In the genomic region with DNA sequence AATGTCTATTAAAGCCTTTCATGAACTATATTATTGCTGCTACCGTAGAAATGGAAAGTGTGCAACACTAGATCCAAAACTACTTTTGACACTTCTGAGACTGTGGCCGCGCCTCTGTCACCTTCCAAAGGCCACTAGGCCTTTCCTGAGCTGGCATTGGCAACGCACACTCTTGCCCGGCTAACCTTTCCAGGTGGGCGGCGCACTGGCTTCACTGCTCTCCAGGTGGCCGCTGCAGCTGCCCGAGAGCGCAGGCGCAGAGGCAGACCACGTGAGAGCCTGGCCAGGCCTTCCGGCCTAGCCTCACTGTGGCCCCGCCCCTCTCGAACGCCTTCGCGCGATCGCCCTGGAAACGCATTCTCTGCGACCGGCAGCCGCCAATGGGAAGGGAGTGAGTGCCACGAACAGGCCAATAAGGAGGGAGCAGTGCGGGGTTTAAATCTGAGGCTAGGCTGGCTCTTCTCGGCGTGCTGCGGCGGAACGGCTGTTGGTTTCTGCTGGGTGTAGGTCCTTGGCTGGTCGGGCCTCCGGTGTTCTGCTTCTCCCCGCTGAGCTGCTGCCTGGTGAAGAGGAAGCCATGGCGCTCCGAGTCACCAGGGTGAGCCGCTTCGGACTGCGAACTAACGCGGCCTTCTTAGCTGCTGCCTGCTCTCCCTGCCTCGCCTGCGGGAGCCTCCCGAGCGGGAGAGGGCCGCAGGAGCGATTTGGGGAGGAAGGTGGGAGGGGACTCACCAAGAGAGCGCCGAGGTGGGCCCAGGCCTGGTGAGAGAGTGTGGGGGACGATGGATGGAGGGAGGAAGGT, we compare ENCODE assay signal across 8 cellular contexts. TPM values are rescaled to one million over a fixed set of nuclear protein-coding genes. Genes with fewer than 3 reads are reported as not detected.
A peak's percentile ranks its signal among the peaks of the same experiment; 100 is the strongest.
DNase-seq lines count a peak whose midpoint lies in the region; ATAC-seq and TF ChIP-seq lines count a peak whose summit lies in the region.

Gene CCNB1, plus strand, starts transcription at position 465 of the 802 bp plus-strand sequence. Its CDS starts 113 bp downstream, at position 578.

- H3K27ac Mint-ChIP-seq in CD14-positive monocyte, result peak within 1 kb of the TSS; percentile 77 to 90 (median 81)
- H3K27ac Mint-ChIP-seq in activated CD4-positive, alpha-beta T cell treated with anti-CD3 and anti-CD28 coated beads, Interleukin-2, amount 10 ng/mL, durations not matched to agents 7 days and 5 days, result peak within 1 kb of the TSS; percentile 92

- H3K27me3 Mint-ChIP-seq in CD14-positive monocyte (ENCODE audit: low read depth in 3 of 3), result peaks cover 0 to 4% (median 2%) of the 10 kb centered on the region in 3 donors
- no peaks in the 10 kb centered on the region for H3K27me3 Mint-ChIP-seq in activated CD4-positive, alpha-beta T cell treated with anti-CD3 and anti-CD28 coated beads, Interleukin-2, amount 10 ng/mL, durations not matched to agents 7 days and 5 days

- peaks cover 30% of the 10 kb centered on the region for H3K4me1 Mint-ChIP-seq in CD14-positive monocyte
- H3K4me1 Mint-ChIP-seq in activated CD4-positive, alpha-beta T cell treated with anti-CD3 and anti-CD28 coated beads, Interleukin-2, amount 10 ng/mL, durations not matched to agents 7 days and 5 days, result peaks cover 42% of the 10 kb centered on the region

- TF ChIP-seq CTCF in CD14-positive monocyte (IDR thresholded peaks at IDR 0.05), result no peak

- CTCF ChIA-PET in activated CD4-positive, alpha-beta T cell treated with anti-CD3 and anti-CD28 coated beads, Interleukin-2, amount 10 ng/mL, durations not matched to agents 7 days and 5 days (lab: Charles Lee), result interaction anchor here (0.7 to 1.6 kb wide), 5 partner anchors 8 to 73 kb away, joined by 3 to 6 read pairs (median 3); partner anchors contain the start of genes CENPH and SLC30A5

- intact Hi-C loops in CD14-positive monocyte (cut with micrococcal nuclease), result loop anchor here (1.0 to 5.0 kb wide), 5 partner anchors 22 to 70 kb away; partner anchors contain the start of genes CDK7 (in 1 of the 2) and CENPH (in 1 of the 2)

- peak; percentile 99 for ATAC-seq in GM19395 (IDR thresholded peaks at IDR 0.05; ENCODE audit: unreplicated experiment)
- ATAC-seq in HG03558 (IDR thresholded peaks at IDR 0.05; ENCODE audit: extremely low read depth, unreplicated experiment), result peak; percentile 97
- ATAC-seq in left lobe of liver, result peak; percentile 99

- H3K36me3 Mint-ChIP-seq in CD14-positive monocyte, result peaks cover 10 to 21% of the 10 kb centered on the region in 2 donors
- H3K36me3 Mint-ChIP-seq in activated CD4-positive, alpha-beta T cell treated with anti-CD3 and anti-CD28 coated beads, Interleukin-2, amount 10 ng/mL, durations not matched to agents 7 days and 5 days (ENCODE audit: low read depth), result peaks cover 41% of the 10 kb centered on the region

- H3K9me3 Mint-ChIP-seq in CD14-positive monocyte, result peaks cover 0 to 6% (median 0%) of the 10 kb centered on the region in 7 donors
- H3K9me3 Mint-ChIP-seq in activated CD4-positive, alpha-beta T cell treated with anti-CD3 and anti-CD28 coated beads, Interleukin-2, amount 10 ng/mL, durations not matched to agents 7 days and 5 days, result peaks cover 2% of the 10 kb centered on the region

- peak within 1 kb of the TSS; percentile 93 to 95 for H3K4me3 Mint-ChIP-seq in CD14-positive monocyte
- H3K4me3 Mint-ChIP-seq in activated CD4-positive, alpha-beta T cell treated with anti-CD3 and anti-CD28 coated beads, Interleukin-2, amount 10 ng/mL, durations not matched to agents 7 days and 5 days, result peak within 1 kb of the TSS; percentile 84

- DNase-seq in CD14-positive monocyte (ENCODE audit: low spot score) (peak; percentile 96), NCI-H748 (lab: John Stamatoyannopoulos, UW; ENCODE audit: unreplicated experiment) (peak; percentile 99), dedifferentiated amniotic fluid mesenchymal stem cell (ENCODE audit: extremely low spot score) (peak; percentile 97), left lobe of liver (ENCODE audit: low spot score) (peak; percentile 100)
- peak; percentile 99 for DNase-seq in activated CD4-positive, alpha-beta T cell treated with anti-CD3 and anti-CD28 coated beads, Interleukin-2, amount 10 ng/mL, durations not matched to agents 7 days and 5 days
- peak; percentile 99 for DNase-seq in stimulated activated CD4-positive, alpha-beta T cell treated with anti-CD3 and anti-CD28 coated beads, Interleukin-2, amount 100 ng/mL, for 24 hours

- POLR2A ChIA-PET in activated CD4-positive, alpha-beta T cell treated with anti-CD3 and anti-CD28 coated beads, Interleukin-2, amount 10 ng/mL, durations not matched to agents 7 days and 5 days (lab: Charles Lee), result interaction anchor here (0.6 kb wide), 1 partner anchor 15 kb away, joined by 5 read pairs; no protein-coding TSS in a partner anchor

RNA-seq across cellular contexts. Expression of gene CCNB1, which starts in this region (rescaled TPM):
- polyA plus RNA-seq in CD14-positive monocyte, result 1 to 10 TPM; 1.6 to 2.6 TPM
- 100 to 1,000 TPM; 175 to 182 TPM for total RNA-seq in activated CD4-positive, alpha-beta T cell treated with anti-CD3 and anti-CD28 coated beads, Interleukin-2, amount 10 ng/mL, durations not matched to agents 7 days and 5 days
- total RNA-seq in left lobe of liver, result 2.7 TPM

Comparison
In these comparisons a context has a peak if more than half of its experiments do, and no peak if none do; other contexts are left out.
1. Peak in every context shown above with its lines: DNase-seq and ATAC-seq.
2. RNA of gene CCNB1 (total RNA-seq): 175 to 182 TPM in activated CD4-positive, alpha-beta T cell treated with anti-CD3 and anti-CD28 coated beads, Interleukin-2, amount 10 ng/mL, durations not matched to agents 7 days and 5 days; 2.7 TPM in left lobe of liver (single experiment); every median in the first group is over 10 times any median in the second.